7 cellular contexts compared by ENCODE assay signal in genomic region chr2:121297866-121298265, GRCh38. TPM values are rescaled to one million over a fixed set of nuclear protein-coding genes. Genes with fewer than 3 reads are reported as not detected.
A peak's percentile ranks its signal among the peaks of the same experiment; 100 is the strongest.
DNase-seq lines count a peak whose midpoint lies in the region; ATAC-seq and TF ChIP-seq lines count a peak whose summit lies in the region.
"Not testable (repeated sequence)": the region's sequence is repeated elsewhere in the genome, so short reads cannot be mapped to it uniquely, and the experiment has no call there.
"Had no signal": no experiment of that assay in that cellular context is flagged by ENCODE, and none has a peak within 500 bp of the region (broad histone marks: within the 10 kb centered on the region; RNA-seq: fewer than 3 reads in every experiment).

No MANE protein-coding gene starts in this region.

- not testable (repeated sequence) for H3K9me3 Mint-ChIP-seq in activated CD8-positive, alpha-beta memory T cell treated with anti-CD3 and anti-CD28 coated beads, Interleukin-2, amount 10 ng/mL, durations not matched to agents 7 days and 5 days (ENCODE audit: low read depth); type B pancreatic cell

- not testable (repeated sequence) for H3K9me3 ChIP-seq in HEK293 (ENCODE audit: control insufficient read depth, insufficient read depth, low read depth, low read length); left ventricle myocardium inferior (replicated peaks)

- intact Hi-C loops in left ventricle myocardium inferior (cut with micrococcal nuclease), result not testable (repeated sequence)

- not testable (repeated sequence) for H3K27ac ChIP-seq in C4-2B; HEK293 (ENCODE audit: extremely low read depth, low read depth, low read length); left ventricle myocardium inferior (replicated peaks)

- H3K4me3 ChIP-seq in HEK293 (ENCODE audit: low read depth, low read length); left ventricle myocardium inferior: not testable (repeated sequence)

- DNase-seq in activated CD8-positive, alpha-beta memory T cell treated with anti-CD3 and anti-CD28 coated beads, Interleukin-2, amount 10 ng/mL, durations not matched to agents 7 days and 5 days, result peak; percentile 1
- not testable (repeated sequence) for DNase-seq in left ventricle myocardium inferior
- peak; percentile 37 for DNase-seq in mesenteric fat pad (ENCODE audit: low spot score)
- peak; percentile 37 for DNase-seq in type B pancreatic cell (ENCODE audit: extremely low spot score, unreplicated experiment)

- not testable (repeated sequence) for H3K4me1 ChIP-seq in HEK293 (ENCODE audit: control insufficient read depth, insufficient read depth, low read length); left ventricle myocardium inferior

- H3K36me3 Mint-ChIP-seq in activated CD8-positive, alpha-beta memory T cell treated with anti-CD3 and anti-CD28 coated beads, Interleukin-2, amount 10 ng/mL, durations not matched to agents 7 days and 5 days; type B pancreatic cell: not testable (repeated sequence)

- H3K4me3 Mint-ChIP-seq in activated CD8-positive, alpha-beta memory T cell treated with anti-CD3 and anti-CD28 coated beads, Interleukin-2, amount 10 ng/mL, durations not matched to agents 7 days and 5 days; type B pancreatic cell: not testable (repeated sequence)

- ATAC-seq in activated CD8-positive, alpha-beta memory T cell treated with anti-CD3 and anti-CD28 coated beads, Interleukin-2, amount 10 ng/mL, durations not matched to agents 7 days and 5 days, result not testable (repeated sequence)

- not testable (repeated sequence) for H3K27ac Mint-ChIP-seq in activated CD8-positive, alpha-beta memory T cell treated with anti-CD3 and anti-CD28 coated beads, Interleukin-2, amount 10 ng/mL, durations not matched to agents 7 days and 5 days; type B pancreatic cell

- not testable (repeated sequence) for H3K4me1 Mint-ChIP-seq in activated CD8-positive, alpha-beta memory T cell treated with anti-CD3 and anti-CD28 coated beads, Interleukin-2, amount 10 ng/mL, durations not matched to agents 7 days and 5 days; type B pancreatic cell (ENCODE audit: unreplicated experiment)

- not testable (repeated sequence) for H3K36me3 ChIP-seq in HEK293 (ENCODE audit: control insufficient read depth in 2 of 2, insufficient read depth in 1 of 2, low read length in 2 of 2); left ventricle myocardium inferior

- CTCF ChIA-PET in HEK293 (lab: Yijun Ruan, JAX), result interaction anchor here (0.5 to 3.0 kb wide), 18 partner anchors 9 to 356 kb away, joined by 3 to 10 read pairs (median 4); no protein-coding TSS in a partner anchor
- CTCF ChIA-PET in activated CD8-positive, alpha-beta memory T cell treated with anti-CD3 and anti-CD28 coated beads, Interleukin-2, amount 10 ng/mL, durations not matched to agents 7 days and 5 days (lab: Charles Lee), result not testable (repeated sequence)

- TF ChIP-seq CTCF in C4-2B (conservative IDR thresholded peaks at IDR 0.05) (peak; percentile 45), left ventricle myocardium inferior (IDR thresholded peaks at IDR 0.05; ENCODE audit: borderline replicate concordance) (peak; percentile 4)
- TF ChIP-seq CTCF in HEK293 (tag by site-specific recombination; IDR thresholded peaks at IDR 0.05); type B pancreatic cell (conservative IDR thresholded peaks at IDR 0.05): not testable (repeated sequence)

- H3K27me3 Mint-ChIP-seq in activated CD8-positive, alpha-beta memory T cell treated with anti-CD3 and anti-CD28 coated beads, Interleukin-2, amount 10 ng/mL, durations not matched to agents 7 days and 5 days, result not testable (repeated sequence)
- H3K27me3 Mint-ChIP-seq in type B pancreatic cell, result peaks cover 16% of the 10 kb centered on the region

- peaks cover 20% of the 10 kb centered on the region for H3K27me3 ChIP-seq in left ventricle myocardium inferior (ENCODE audit: low read depth)

- POLR2A ChIA-PET in HEK293 (lab: Yijun Ruan, JAX), result not testable (repeated sequence)

TF ChIP-seq in HEK293, 187 proteins besides CTCF, POLR2A, EP300 and RAD21:
- peak; percentile 51; the same call in 1 of the 2 replicates for TF ChIP-seq ZNF335 (tag by site-specific recombination; conservative IDR thresholded peaks at IDR 0.05)

RNA-seq across cellular contexts. Expression of gene TFCP2L1, which starts 12.9 kb away (rescaled TPM):
- under 1 TPM; 0.06 to 0.14 TPM for total RNA-seq in activated CD8-positive, alpha-beta memory T cell treated with anti-CD3 and anti-CD28 coated beads, Interleukin-2, amount 10 ng/mL, durations not matched to agents 7 days and 5 days
- total RNA-seq in left ventricle myocardium inferior, result 0.14 TPM
- 3.1 TPM for total RNA-seq in mesenteric fat pad
- total RNA-seq in type B pancreatic cell (ENCODE audit: low replicate concordance), result 3.0 and 4.6 TPM in 2 replicates
- total RNA-seq: B cell had no signal
